Comparison of ENCODE assay signal across 32 cellular contexts in genomic region chr1:80801691-80802090, GRCh38.
"Had no signal": no experiment of that assay in that cellular context is flagged by ENCODE, and none has a peak within 500 bp of the region (broad histone marks: within the 10 kb centered on the region; RNA-seq: fewer than 3 reads in every experiment).

No MANE protein-coding gene starts in this region.

- H3K4me1 ChIP-seq: adrenal gland, ascending aorta, body of pancreas, breast epithelium had no signal

- H3K9me3 ChIP-seq: adrenal gland, ascending aorta, body of pancreas, breast epithelium had no signal

- H3K4me3 ChIP-seq: adrenal gland, ascending aorta, body of pancreas, breast epithelium, cardiac muscle cell had no signal

- H3K36me3 ChIP-seq: adrenal gland, ascending aorta, brain microvascular endothelial cell, breast epithelium, cardiac muscle cell had no signal

- ATAC-seq: activated naive CD4-positive, alpha-beta T cell treated with anti-CD3 and anti-CD28 coated beads, Interleukin-2, amount 50 U/mL, for 72 hours; activated naive CD8-positive, alpha-beta T cell treated with anti-CD3 and anti-CD28 coated beads, Interleukin-2, amount 50 U/mL, for 24 hours; activated T-cell treated with anti-CD3 and anti-CD28 coated beads, Interleukin-2, amount 50 U/mL, for 4 hours; activated T-cell treated with anti-CD3 and anti-CD28 coated beads, Interleukin-2, amount 50 U/mL, for 72 hours; activated T-helper 17 cell treated with anti-CD3 and anti-CD28 coated beads, Interleukin-2, amount 50 U/mL, for 72 hours; body of pancreas had no signal

- H3K27ac ChIP-seq: adrenal gland, ascending aorta, body of pancreas, brain microvascular endothelial cell, breast epithelium, cardiac muscle cell had no signal

- H3K27me3 ChIP-seq: adrenal gland, ascending aorta, body of pancreas, brain microvascular endothelial cell, breast epithelium, cardiac muscle cell had no signal

- DNase-seq: activated effector memory CD4-positive, alpha-beta T cell treated with anti-CD3 and anti-CD28 coated beads, Interleukin-2, amount 50 U/mL, for 16 hours; activated effector memory CD4-positive, alpha-beta T cell treated with Interleukin-2 at 50 U/mL for 16 hours; activated gamma-delta T cell; activated gamma-delta T cell treated with Interleukin-2 at 50 U/mL for 16 hours; activated naive CD4-positive, alpha-beta T cell; activated naive CD4-positive, alpha-beta T cell treated with anti-CD3 and anti-CD28 coated beads for 36 hours; activated naive CD4-positive, alpha-beta T cell treated with anti-CD3 and anti-CD28 coated beads, Interleukin-2, amount 10 ng/mL, durations not matched to agents 7 days and 5 days; activated naive CD4-positive, alpha-beta T cell treated with anti-CD3 and anti-CD28 coated beads, Interleukin-2, amount 50 U/mL, for 16 hours; activated naive CD4-positive, alpha-beta T cell treated with Interleukin-2 at 50 U/mL for 16 hours; activated naive CD8-positive, alpha-beta T cell treated with anti-CD3 and anti-CD28 coated beads for 36 hours; activated naive CD8-positive, alpha-beta T cell treated with anti-CD3 and anti-CD28 coated beads, Interleukin-2, amount 10 ng/mL, durations not matched to agents 7 days and 5 days; activated naive CD8-positive, alpha-beta T cell treated with anti-CD3 and anti-CD28 coated beads, Interleukin-2, amount 50 U/mL, for 24 hours; activated T-cell treated with anti-CD3 and anti-CD28 coated beads, Interleukin-2, amount 50 U/mL, for 1 hour; activated T-cell treated with anti-CD3 and anti-CD28 coated beads, Interleukin-2, amount 50 U/mL, for 24 hours; activated T-cell treated with anti-CD3 and anti-CD28 coated beads, Interleukin-2, amount 50 U/mL, for 4 hours; activated T-cell treated with anti-CD3 and anti-CD28 coated beads, Interleukin-2, amount 50 U/mL, for 48 hours; activated T-cell treated with anti-CD3 and anti-CD28 coated beads, Interleukin-2, amount 50 U/mL, for 72 hours; adrenal gland; amniotic stem cell; amygdala; anterior cingulate cortex; aorta; body of pancreas; brain microvascular endothelial cell; caudate nucleus; central memory CD4-positive, alpha-beta T cell; cerebellar nuclear complex had no signal
